Comparison of ENCODE assay signal across 8 cellular contexts in genomic region chr20:63978319-63979220, GRCh38. TPM values are rescaled to one million over a fixed set of nuclear protein-coding genes. Genes with fewer than 3 reads are reported as not detected.
DNase-seq lines count a peak whose midpoint lies in the region; ATAC-seq and TF ChIP-seq lines count a peak whose summit lies in the region.

No MANE protein-coding gene starts in this region.

- H3K4me2 ChIP-seq in OCI-LY7 (ENCODE audit: low read length) (peak overlapping the region; percentile 96), hepatocyte (peak overlapping the region; percentile 97)

- DNase-seq in activated T-cell treated with anti-CD3 and anti-CD28 coated beads for 1 hour (ENCODE audit: low read depth), result peak; percentile 38
- DNase-seq in activated T-cell treated with anti-CD3 and anti-CD28 coated beads for 4 hours, result no peak
- DNase-seq in OCI-LY7 (ENCODE audit: low spot score), result peak; percentile 84
- peak; percentile 67 to 90 for DNase-seq in activated naive CD4-positive, alpha-beta T cell treated with anti-CD3 and anti-CD28 coated beads, Interleukin-2, amount 50 U/mL, for 72 hours (ENCODE audit: low spot score in 2 of 2)
- peak; percentile 90 for DNase-seq in hepatocyte (ENCODE audit: low spot score)
- peak in 1 of 2 donors; percentile 55 for DNase-seq in gastrocnemius medialis
- DNase-seq in cerebellar nuclear complex (lab: John Stamatoyannopoulos, UW), result no peak

- no peak for TF ChIP-seq CTCF in OCI-LY7 (conservative IDR thresholded peaks at IDR 0.05; ENCODE audit: low read length)
- TF ChIP-seq CTCF in hepatocyte (IDR thresholded peaks at IDR 0.05; ENCODE audit: poor library complexity), result no peak
- TF ChIP-seq CTCF in gastrocnemius medialis (IDR thresholded peaks at IDR 0.05 in 4 of 5, conservative IDR thresholded peaks at IDR 0.05 in 1 of 5), result no peak

- no peak for TF ChIP-seq POLR2A in gastrocnemius medialis (IDR thresholded peaks at IDR 0.05)

- H2AFZ ChIP-seq in OCI-LY7 (ENCODE audit: low read length), result peak overlapping the region; percentile 50
- H2AFZ ChIP-seq in hepatocyte, result peak overlapping the region; percentile 73

- no peaks in the 10 kb centered on the region for H4K20me1 ChIP-seq in OCI-LY7 (ENCODE audit: insufficient read depth, low read length)
- H4K20me1 ChIP-seq in hepatocyte (ENCODE audit: insufficient read depth, poor library complexity, severe bottlenecking), result peaks cover 6% of the 10 kb centered on the region

- peaks cover 20 to 48% of the 10 kb centered on the region in 2 donors for H3K36me3 Mint-ChIP-seq in activated naive CD4-positive, alpha-beta T cell treated with anti-CD3 and anti-CD28 coated beads, Interleukin-2, amount 50 U/mL, for 72 hours

- peak overlapping the region; percentile 89 for H3K27ac ChIP-seq in OCI-LY7 (ENCODE audit: low read depth, low read length, poor library complexity, severe bottlenecking)
- peak overlapping the region; percentile 75 for H3K27ac ChIP-seq in hepatocyte
- H3K27ac ChIP-seq in gastrocnemius medialis, result peak overlapping the region; percentile 50 to 61 (median 54)

- ATAC-seq in HG03097 (IDR thresholded peaks at IDR 0.05; ENCODE audit: low FRiP score, unreplicated experiment) (peak; percentile 27), gastrocnemius medialis (peak in 1 of 2 donors; percentile 14)
- ATAC-seq in activated naive CD4-positive, alpha-beta T cell treated with anti-CD3 and anti-CD28 coated beads, Interleukin-2, amount 50 U/mL, for 72 hours, result peak; percentile 19 to 35

- peaks cover 14% of the 10 kb centered on the region for H3K79me2 ChIP-seq in OCI-LY7 (ENCODE audit: insufficient read depth, low read depth, low read length)
- H3K79me2 ChIP-seq in hepatocyte, result peaks cover 22% of the 10 kb centered on the region

- 13% methylated on average over 42 of the region's 52 CpGs for WGBS in hepatocyte (ENCODE audit: low lambda C conversion rate, missing lambda C conversion rate)

- peak overlapping the region; percentile 82 for H3K4me3 ChIP-seq in OCI-LY7 (ENCODE audit: low read depth, low read length, poor library complexity, severe bottlenecking)
- H3K4me3 ChIP-seq in hepatocyte, result peak overlapping the region; percentile 85
- H3K4me3 ChIP-seq in gastrocnemius medialis, result peak overlapping the region; percentile 56 to 75 (median 61)

- H3K36me3 ChIP-seq in OCI-LY7 (ENCODE audit: insufficient read depth, low read length), result peaks cover 15% of the 10 kb centered on the region
- H3K36me3 ChIP-seq in hepatocyte (replicated peaks; ENCODE audit: insufficient read depth, low read depth), result no peaks in the 10 kb centered on the region
- peaks cover 0 to 10% of the 10 kb centered on the region in 2 donors for H3K36me3 ChIP-seq in gastrocnemius medialis

- in situ Hi-C loops in gastrocnemius medialis (cut with MboI; ENCODE audit: low sequenced_read_pairs in 4 of 4), result loop anchor here in 1 of 4 donors (10.0 kb wide), 1 partner anchor 194 kb away; no protein-coding TSS in a partner anchor

- peaks cover 37% of the 10 kb centered on the region for H3K4me1 ChIP-seq in OCI-LY7 (ENCODE audit: insufficient read depth, low read length, poor library complexity, severe bottlenecking)
- peaks cover 31% of the 10 kb centered on the region for H3K4me1 ChIP-seq in hepatocyte (ENCODE audit: insufficient read depth)
- H3K4me1 ChIP-seq in gastrocnemius medialis, result peaks cover 22 to 33% of the 10 kb centered on the region in 2 donors

- CTCF ChIA-PET in OCI-LY7 (lab: Charles Lee; ENCODE audit: unreplicated experiment), result no interaction called here

- intact Hi-C loops in OCI-LY7 (cut with micrococcal nuclease; ENCODE audit: unreplicated experiment), result loop anchor here (10.0 kb wide), 1 partner anchor 354 kb away; the partner anchor contains the start of gene GMEB2
- intact Hi-C loops in gastrocnemius medialis (cut with DNase I; ENCODE audit: low total_unique reads), result no loop called here

- H3K27ac Mint-ChIP-seq in activated naive CD4-positive, alpha-beta T cell treated with anti-CD3 and anti-CD28 coated beads, Interleukin-2, amount 50 U/mL, for 72 hours, result peak overlapping the region; percentile 77 to 85

- H3K27me3 ChIP-seq in hepatocyte (no peaks in the 10 kb centered on the region), gastrocnemius medialis (peaks cover 0 to 17% (median 7%) of the 10 kb centered on the region in 3 donors)

- POLR2A ChIA-PET in OCI-LY7 (lab: Charles Lee), result no interaction called here

- H3K9me2 ChIP-seq in OCI-LY7 (ENCODE audit: insufficient read depth, low read length) (no peaks in the 10 kb centered on the region), hepatocyte (replicated peaks; ENCODE audit: insufficient read depth) (no peaks in the 10 kb centered on the region)

- BruUV-seq in OCI-LY7 (replicated peaks; lab: Mats Ljungman, UMichigan), result no TSS peak

- no peaks in the 10 kb centered on the region for H3K9me3 Mint-ChIP-seq in activated naive CD4-positive, alpha-beta T cell treated with anti-CD3 and anti-CD28 coated beads, Interleukin-2, amount 50 U/mL, for 72 hours

- H3K9me3 ChIP-seq in OCI-LY7 (ENCODE audit: low read length) (no peaks in the 10 kb centered on the region), hepatocyte (ENCODE audit: low read depth) (no peaks in the 10 kb centered on the region), gastrocnemius medialis (no peaks in the 10 kb centered on the region)

RNA-seq across cellular contexts. Expression of gene SAMD10, which starts 0.9 kb away (rescaled TPM):
- total RNA-seq in OCI-LY7 (2014; rRNA removed; shearing (Covaris generic)), result 3.1 and 12.0 TPM in 2 replicates
- 11.9 and 13.3 TPM in 2 replicates for total RNA-seq in OCI-LY7 (2022)
- 10 to 100 TPM in 1 of 2 donors, 1 to 10 TPM in 1; 8.2 to 65.4 TPM for total RNA-seq in activated naive CD4-positive, alpha-beta T cell treated with anti-CD3 and anti-CD28 coated beads, Interleukin-2, amount 50 U/mL, for 72 hours
- total RNA-seq in hepatocyte, result 1.1 and 1.6 TPM in 2 replicates
- 11.0 and 11.7 TPM in 2 replicates for polyA plus RNA-seq in hepatocyte
- 1 to 10 TPM in 2 of 4 donors, under 1 TPM in 1, not detected in 1; 0.24 to 1.9 (median 1.0) TPM for total RNA-seq in gastrocnemius medialis

RNA-seq across cellular contexts. Expression of gene PRPF6, which starts 2.4 kb away (rescaled TPM):
- 45.1 and 61.5 TPM in 2 replicates for total RNA-seq in OCI-LY7 (2014; rRNA removed; shearing (Covaris generic))
- total RNA-seq in OCI-LY7 (2022) (70.4 and 73.7 TPM in 2 replicates), hepatocyte (35.6 and 41.3 TPM in 2 replicates), gastrocnemius medialis (10 to 100 TPM; 39.3 to 68.4 (median 47.7) TPM)
- total RNA-seq in activated naive CD4-positive, alpha-beta T cell treated with anti-CD3 and anti-CD28 coated beads, Interleukin-2, amount 50 U/mL, for 72 hours, result 10 to 100 TPM; 82.1 to 82.7 TPM
- 37.3 and 43.1 TPM in 2 replicates for polyA plus RNA-seq in hepatocyte

RNA-seq across cellular contexts. Expression of gene ZNF512B, which starts 8.8 kb away (rescaled TPM):
- total RNA-seq in OCI-LY7 (2014; rRNA removed; shearing (Covaris generic)), result 5.6 and 7.2 TPM in 2 replicates
- total RNA-seq in OCI-LY7 (2022) (13.6 and 14.3 TPM in 2 replicates), hepatocyte (11.5 and 13.5 TPM in 2 replicates), gastrocnemius medialis (10 to 100 TPM in 1 of 4 donors, 1 to 10 TPM in 3; 5.7 to 10.9 (median 8.8) TPM)
- total RNA-seq in activated naive CD4-positive, alpha-beta T cell treated with anti-CD3 and anti-CD28 coated beads, Interleukin-2, amount 50 U/mL, for 72 hours, result 10 to 100 TPM in 1 of 2 donors, 1 to 10 TPM in 1; 10.0 to 21.4 TPM
- 10.1 and 12.4 TPM in 2 replicates for polyA plus RNA-seq in hepatocyte

RNA-seq across cellular contexts. Expression of gene UCKL1, which starts 22.4 kb away (rescaled TPM):
- 19.8 and 25.6 TPM in 2 replicates for total RNA-seq in OCI-LY7 (2014; rRNA removed; shearing (Covaris generic))
- total RNA-seq in OCI-LY7 (2022), result 42.6 and 43.0 TPM in 2 replicates
- 10 to 100 TPM; 21.3 to 32.7 TPM for total RNA-seq in activated naive CD4-positive, alpha-beta T cell treated with anti-CD3 and anti-CD28 coated beads, Interleukin-2, amount 50 U/mL, for 72 hours
- total RNA-seq in hepatocyte, result 18.5 and 20.0 TPM in 2 replicates
- polyA plus RNA-seq in hepatocyte, result 52.2 and 62.9 TPM in 2 replicates
- 10 to 100 TPM; 22.0 to 46.4 (median 27.1) TPM for total RNA-seq in gastrocnemius medialis

RNA-seq across cellular contexts. Expression of gene C20orf204, which starts 57.4 kb away (rescaled TPM):
- total RNA-seq in OCI-LY7 (2014; rRNA removed; shearing (Covaris generic)), result 2.0 and 3.5 TPM in 2 replicates
- total RNA-seq in OCI-LY7 (2022), result 5.9 and 6.7 TPM in 2 replicates
- 10 to 100 TPM; 14.2 to 18.8 TPM for total RNA-seq in activated naive CD4-positive, alpha-beta T cell treated with anti-CD3 and anti-CD28 coated beads, Interleukin-2, amount 50 U/mL, for 72 hours
- total RNA-seq in hepatocyte, result 0.57 and 0.72 TPM in 2 replicates
- 0.85 and 1.7 TPM in 2 replicates for polyA plus RNA-seq in hepatocyte
- under 1 TPM in 3 of 4 donors, not detected in 1; 0.16 to 0.66 (median 0.33) TPM for total RNA-seq in gastrocnemius medialis

Comparison
In these comparisons a context has a peak if more than half of its experiments do, and no peak if none do; other contexts are left out.
1. DNase-seq: peak in activated T-cell treated with anti-CD3 and anti-CD28 coated beads for 1 hour (single experiment), OCI-LY7 (single experiment), activated naive CD4-positive, alpha-beta T cell treated with anti-CD3 and anti-CD28 coated beads, Interleukin-2, amount 50 U/mL, for 72 hours (2 of 2) and hepatocyte (single experiment); none in activated T-cell treated with anti-CD3 and anti-CD28 coated beads for 4 hours (single experiment) and cerebellar nuclear complex (0 of 2).
2. Peak in every context shown above with its lines, with median percentiles within 50 percentile points of each other: H3K27ac ChIP-seq and H3K4me3 ChIP-seq.